ENCODE assay signal across 1 cellular context in the genomic region with DNA sequence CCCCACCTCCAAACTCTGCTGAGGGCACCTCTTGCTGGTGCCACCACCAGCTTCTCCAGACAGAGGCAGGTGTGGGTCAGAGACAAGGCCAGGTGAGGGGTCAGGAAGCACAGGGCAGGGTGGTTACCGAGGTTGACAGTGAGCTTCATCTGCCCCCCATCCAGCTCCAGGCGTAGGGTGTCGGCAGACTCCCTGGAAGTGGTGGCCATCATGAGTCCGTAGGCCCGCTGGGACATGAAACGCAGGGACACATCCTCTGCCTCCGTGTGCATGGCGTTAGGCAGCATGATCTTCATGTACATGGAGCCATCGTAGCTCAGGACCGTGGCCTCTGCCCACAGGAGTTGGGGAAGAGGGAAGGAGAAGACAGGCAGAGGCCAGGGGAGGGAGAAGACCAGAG.
TF ChIP-seq lines count a peak whose summit lies in the region.

No MANE protein-coding gene starts in this region.

TF ChIP-seq in SK-N-SH, 30 proteins besides CTCF, POLR2A, EP300 and RAD21 (continued from another document):
- TF ChIP-seq, protein P1, sequence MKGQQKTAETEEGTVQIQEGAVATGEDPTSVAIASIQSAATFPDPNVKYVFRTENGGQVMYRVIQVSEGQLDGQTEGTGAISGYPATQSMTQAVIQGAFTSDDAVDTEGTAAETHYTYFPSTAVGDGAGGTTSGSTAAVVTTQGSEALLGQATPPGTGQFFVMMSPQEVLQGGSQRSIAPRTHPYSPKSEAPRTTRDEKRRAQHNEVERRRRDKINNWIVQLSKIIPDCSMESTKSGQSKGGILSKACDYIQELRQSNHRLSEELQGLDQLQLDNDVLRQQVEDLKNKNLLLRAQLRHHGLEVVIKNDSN (IDR thresholded peaks at IDR 0.05; ENCODE audit: borderline replicate concordance, low read depth): no peak
- TF ChIP-seq NFIC (IDR thresholded peaks at IDR 0.05; ENCODE audit: borderline replicate concordance) (no peak), GABPA (IDR thresholded peaks at IDR 0.05; ENCODE audit: low read depth) (no peak)
